In genomic region chr11:69350596-69350995, GRCh38 we compare ENCODE assay signal across 17 cellular contexts. TPM values are rescaled to one million over a fixed set of nuclear protein-coding genes. Genes with fewer than 3 reads are reported as not detected.
DNase-seq lines count a peak whose midpoint lies in the region; ATAC-seq and TF ChIP-seq lines count a peak whose summit lies in the region.
"Had no signal": no experiment of that assay in that cellular context is flagged by ENCODE, and none has a peak within 500 bp of the region (broad histone marks: within the 10 kb centered on the region; RNA-seq: fewer than 3 reads in every experiment).

No MANE protein-coding gene starts in this region.

- H3K23ac ChIP-seq in mesenchymal stem cell (ENCODE audit: low read length in 2 of 2), result no peak overlapping the region

- intact Hi-C loops in A673 (cut with micrococcal nuclease; ENCODE audit: unreplicated experiment) (loop anchor here (5.0 to 10.0 kb wide), 2 partner anchors 53 to 246 kb away; no protein-coding TSS in a partner anchor), PC-9 (cut with micrococcal nuclease; ENCODE audit: unreplicated experiment) (loop anchor here (5.0 kb wide), 1 partner anchor 48 kb away; no protein-coding TSS in a partner anchor), ovary (cut with DNase I) (no loop called here)

- H4K91ac ChIP-seq in mesenchymal stem cell (ENCODE audit: low read length), result no peak overlapping the region

- no peak overlapping the region for H4K8ac ChIP-seq in mesenchymal stem cell (ENCODE audit: low read length)

- H3K9me3 ChIP-seq in A673 (ENCODE audit: low read depth, low read length, poor library complexity, severe bottlenecking), result peaks cover 10% of the 10 kb centered on the region
- H3K9me3 ChIP-seq in PC-9 (ENCODE audit: insufficient read depth, low read depth), result no peaks in the 10 kb centered on the region
- peaks cover 7% of the 10 kb centered on the region for H3K9me3 ChIP-seq in mesenchymal stem cell (ENCODE audit: control insufficient read depth, low read length)
- H3K9me3 ChIP-seq in ovary, result no peaks in the 10 kb centered on the region

- no TSS peak for BruUV-seq in A673 (replicated peaks; lab: Mats Ljungman, UMichigan)
- BruUV-seq in PC-9 (replicated peaks; lab: Mats Ljungman, UMichigan), result no TSS peak

- no peak overlapping the region for H3K4ac ChIP-seq in mesenchymal stem cell (ENCODE audit: low read depth in 1 of 2, low read length in 2 of 2)

- H3K4me3 ChIP-seq in A673 (ENCODE audit: low read depth, low read length, poor library complexity, severe bottlenecking) (no peak overlapping the region), PC-9 (peak overlapping the region; percentile 9; the same call in 1 of the 2 replicates), brain microvascular endothelial cell (ENCODE audit: low read depth, low read length) (no peak overlapping the region), mesenchymal stem cell (ENCODE audit: insufficient read depth in 1 of 2, low read depth in 1 of 2, low read length in 2 of 2) (no peak overlapping the region), ovary (no peak overlapping the region)

- H3K4me3 Mint-ChIP-seq in activated T-cell treated with anti-CD3 and anti-CD28 coated beads, Interleukin-2, amount 50 U/mL, for 4 hours, result no peak overlapping the region
- H3K4me3 Mint-ChIP-seq: CD4-positive, CD25-positive, alpha-beta regulatory T cell had no signal

- H3F3A ChIP-seq in PC-9 (ENCODE audit: insufficient read depth, low read depth), result peaks cover 94% of the 10 kb centered on the region

- H2BK120ac ChIP-seq in mesenchymal stem cell (ENCODE audit: low read depth, low read length), result no peak overlapping the region

- H3K4me1 ChIP-seq in A673 (ENCODE audit: insufficient read depth, low read length, poor library complexity, severe bottlenecking) (peaks cover 77% of the 10 kb centered on the region), PC-9 (replicated peaks; ENCODE audit: insufficient read depth) (peaks cover 51% of the 10 kb centered on the region), mesenchymal stem cell (ENCODE audit: control insufficient read depth, insufficient read depth, low read depth, low read length) (peaks cover 28% of the 10 kb centered on the region), ovary (ENCODE audit: insufficient read depth) (no peaks in the 10 kb centered on the region)

- peak overlapping the region; percentile 76 for H3K9ac ChIP-seq in mesenchymal stem cell (ENCODE audit: low read length)

- peak overlapping the region; percentile 43 for H3K4me2 ChIP-seq in PC-9
- H3K4me2 ChIP-seq in mesenchymal stem cell (ENCODE audit: low read length, poor library complexity, severe bottlenecking), result no peak overlapping the region

- H4K20me1 ChIP-seq in PC-9 (ENCODE audit: insufficient read depth), result peaks cover 75% of the 10 kb centered on the region

- POLR2A ChIA-PET in A673 (lab: Charles Lee; ENCODE audit: low non-redundant PET), result no interaction called here
- POLR2A ChIA-PET in PC-9 (lab: Charles Lee; ENCODE audit: unreplicated experiment), result interaction anchor here (0.6 to 0.7 kb wide), 2 partner anchors 22 to 68 kb away, joined by 5 to 8 read pairs; no protein-coding TSS in a partner anchor

- peaks cover 4% of the 10 kb centered on the region for H3K27me3 Mint-ChIP-seq in activated T-cell treated with anti-CD3 and anti-CD28 coated beads, Interleukin-2, amount 50 U/mL, for 4 hours (ENCODE audit: low read depth)

- H2AK5ac ChIP-seq in mesenchymal stem cell (ENCODE audit: low read length, severe bottlenecking), result no peak overlapping the region

- peaks cover 2% of the 10 kb centered on the region for H3K36me3 Mint-ChIP-seq in activated T-cell treated with anti-CD3 and anti-CD28 coated beads, Interleukin-2, amount 50 U/mL, for 4 hours (ENCODE audit: insufficient read depth)
- H3K36me3 Mint-ChIP-seq: CD4-positive, CD25-positive, alpha-beta regulatory T cell had no signal

- ATAC-seq in GM18505 (IDR thresholded peaks at IDR 0.05; ENCODE audit: unreplicated experiment), result no peak
- no peak for ATAC-seq in activated T-cell treated with anti-CD3 and anti-CD28 coated beads, Interleukin-2, amount 50 U/mL, for 4 hours

- TF ChIP-seq CTCF in A673 (conservative IDR thresholded peaks at IDR 0.05; ENCODE audit: low read depth, low read length) (no peak), PC-9 (conservative IDR thresholded peaks at IDR 0.05) (no peak), brain microvascular endothelial cell (IDR thresholded peaks at IDR 0.05; ENCODE audit: low read depth, low read length, missing control alignments) (no peak), ovary (IDR thresholded peaks at IDR 0.05) (no peak)

- no peaks in the 10 kb centered on the region for H3K79me1 ChIP-seq in mesenchymal stem cell (replicated peaks; ENCODE audit: low read length, poor library complexity, severe bottlenecking)

- CTCF ChIA-PET in A673 (lab: Charles Lee) (no interaction called here), PC-9 (lab: Charles Lee) (interaction anchor here (0.6 kb wide), 1 partner anchor 228 kb away, joined by 3 read pairs; no protein-coding TSS in a partner anchor)

- TF ChIP-seq EP300 in ovary (IDR thresholded peaks at IDR 0.05), result no peak

- no peak overlapping the region for H2AFZ ChIP-seq in PC-9
- H2AFZ ChIP-seq in mesenchymal stem cell (ENCODE audit: low read depth, low read length), result no peak overlapping the region

- H3K27me3 ChIP-seq in A673 (replicated peaks; ENCODE audit: insufficient read depth, low read depth, low read length, poor library complexity), result no peaks in the 10 kb centered on the region
- H3K27me3 ChIP-seq in PC-9 (ENCODE audit: insufficient read depth, low read depth), result no peaks in the 10 kb centered on the region
- no peaks in the 10 kb centered on the region for H3K27me3 ChIP-seq in brain microvascular endothelial cell (replicated peaks)
- H3K27me3 ChIP-seq in mesenchymal stem cell (ENCODE audit: control insufficient read depth in 1 of 2, insufficient read depth in 1 of 2, low read length in 2 of 2), result no peaks in the 10 kb centered on the region
- H3K27me3 ChIP-seq in ovary, result no peaks in the 10 kb centered on the region

- H2BK15ac ChIP-seq in mesenchymal stem cell (ENCODE audit: low read depth, poor library complexity, severe bottlenecking), result no peak overlapping the region

- no peak for DNase-seq in A673 (ENCODE audit: low spot score)
- no peak for DNase-seq in PC-9
- no peak for DNase-seq in brain microvascular endothelial cell
- DNase-seq in mesenchymal stem cell, result no peak
- DNase-seq in ovary, result no peak
- no peak for DNase-seq in activated T-cell treated with anti-CD3 and anti-CD28 coated beads, Interleukin-2, amount 50 U/mL, for 4 hours
- DNase-seq in islet precursor cell, result no peak
- DNase-seq: ACHN; CD4-positive, CD25-positive, alpha-beta regulatory T cell; DMS79 treated with DMSO at 0.1 percent for 48 hours; GDM1; KBM-7; NCI-H1092; NCI-H1694; NCI-H774; SIG-M5 had no signal

- H3K9me3 Mint-ChIP-seq in activated T-cell treated with anti-CD3 and anti-CD28 coated beads, Interleukin-2, amount 50 U/mL, for 4 hours, result peaks cover 7% of the 10 kb centered on the region

- peaks cover 95% of the 10 kb centered on the region for H3K79me2 ChIP-seq in PC-9 (ENCODE audit: low read depth)

- H2BK5ac ChIP-seq in mesenchymal stem cell (ENCODE audit: low read depth, low read length, poor library complexity, severe bottlenecking), result no peak overlapping the region

- H3K14ac ChIP-seq in mesenchymal stem cell (ENCODE audit: low read length in 2 of 2), result no peak overlapping the region

- H3K9me2 ChIP-seq in PC-9 (ENCODE audit: insufficient read depth), result no peaks in the 10 kb centered on the region

- no peak overlapping the region for H2BK12ac ChIP-seq in mesenchymal stem cell (ENCODE audit: low read length in 2 of 2)

- H3K4me1 Mint-ChIP-seq in activated T-cell treated with anti-CD3 and anti-CD28 coated beads, Interleukin-2, amount 50 U/mL, for 4 hours (ENCODE audit: low read depth), result peaks cover 14% of the 10 kb centered on the region
- H3K4me1 Mint-ChIP-seq: CD4-positive, CD25-positive, alpha-beta regulatory T cell had no signal

- H3K36me3 ChIP-seq in A673 (ENCODE audit: insufficient read depth, low read length, poor library complexity, severe bottlenecking) (peaks cover 19% of the 10 kb centered on the region), PC-9 (ENCODE audit: low read depth) (peaks cover 72% of the 10 kb centered on the region), brain microvascular endothelial cell (replicated peaks) (no peaks in the 10 kb centered on the region), mesenchymal stem cell (ENCODE audit: control insufficient read depth in 1 of 2, insufficient read depth in 2 of 2, low read depth in 1 of 2, low read length in 2 of 2) (peaks cover 0 to 3% of the 10 kb centered on the region in 2 experiments), ovary (no peaks in the 10 kb centered on the region)

- peak overlapping the region; percentile 65 for H3K27ac ChIP-seq in A673 (ENCODE audit: low read depth, low read length, poor library complexity, severe bottlenecking)
- peak overlapping the region; percentile 73 for H3K27ac ChIP-seq in PC-9
- peak overlapping the region; percentile 71 for H3K27ac ChIP-seq in brain microvascular endothelial cell
- H3K27ac ChIP-seq in mesenchymal stem cell (ENCODE audit: low read length, poor library complexity, severe bottlenecking), result no peak overlapping the region
- no peak overlapping the region for H3K27ac ChIP-seq in ovary

- in situ Hi-C loops in brain microvascular endothelial cell (cut with HindIII; ENCODE audit: low pct_ligation_motif_present, low sequenced_read_pairs), result no loop called here

- TF ChIP-seq POLR2A in GM18505 (IDR thresholded peaks at IDR 0.05; ENCODE audit: borderline replicate concordance, extremely low read depth, insufficient read depth, insufficient read length) (no peak), ovary (IDR thresholded peaks at IDR 0.05) (no peak)

- no peak overlapping the region for H3K18ac ChIP-seq in mesenchymal stem cell (ENCODE audit: low read depth in 1 of 2, low read length in 2 of 2)

RNA-seq across cellular contexts. Expression of gene MYEOV, which starts 56.6 kb away (rescaled TPM):
- total RNA-seq in A673 (2021), result 174 and 192 TPM in 2 replicates
- total RNA-seq in PC-9 (2021), result 182 and 232 TPM in 2 replicates
- 2.5 TPM for polyA plus RNA-seq in mesenchymal stem cell (2013, experiment 1 of 2)
- 4.8 TPM for polyA plus RNA-seq in mesenchymal stem cell (2013, experiment 2 of 2)
- under 1 TPM in 5 of 7 donors, not detected in 2; 0.12 to 0.79 (median 0.66) TPM for total RNA-seq in ovary
- polyA plus RNA-seq in ovary, result under 1 TPM in 1 of 2 donors, not detected in 1; 0.21 TPM
- total RNA-seq in activated T-cell treated with anti-CD3 and anti-CD28 coated beads, Interleukin-2, amount 50 U/mL, for 4 hours, result under 1 TPM in 2 of 3 donors, not detected in 1; 0.10 to 0.50 TPM
- polyA plus RNA-seq: CD4-positive, CD25-positive, alpha-beta regulatory T cell had no signal

Comparison
In these comparisons a context has a peak if more than half of its experiments do, and no peak if none do; other contexts are left out.
1. H3K27ac ChIP-seq: peak in A673 (single experiment), PC-9 (single experiment) and brain microvascular endothelial cell (single experiment); none in mesenchymal stem cell (single experiment) and ovary (0 of 2).
2. RNA of gene MYEOV, which starts 56.6 kb away (total RNA-seq): 182 to 232 TPM in PC-9 and 174 to 192 TPM in A673; 0.12 to 0.79 TPM in ovary and 0.10 to 0.50 TPM in activated T-cell treated with anti-CD3 and anti-CD28 coated beads, Interleukin-2, amount 50 U/mL, for 4 hours; every median in the first group is over 10 times any median in the second.
3. intact Hi-C loops: an anchor here in A673 (5.0 to 10.0 kb wide) and PC-9 (5.0 kb wide); none called in ovary.